ENCODE assay signal across 1 cellular context in the genomic region with DNA sequence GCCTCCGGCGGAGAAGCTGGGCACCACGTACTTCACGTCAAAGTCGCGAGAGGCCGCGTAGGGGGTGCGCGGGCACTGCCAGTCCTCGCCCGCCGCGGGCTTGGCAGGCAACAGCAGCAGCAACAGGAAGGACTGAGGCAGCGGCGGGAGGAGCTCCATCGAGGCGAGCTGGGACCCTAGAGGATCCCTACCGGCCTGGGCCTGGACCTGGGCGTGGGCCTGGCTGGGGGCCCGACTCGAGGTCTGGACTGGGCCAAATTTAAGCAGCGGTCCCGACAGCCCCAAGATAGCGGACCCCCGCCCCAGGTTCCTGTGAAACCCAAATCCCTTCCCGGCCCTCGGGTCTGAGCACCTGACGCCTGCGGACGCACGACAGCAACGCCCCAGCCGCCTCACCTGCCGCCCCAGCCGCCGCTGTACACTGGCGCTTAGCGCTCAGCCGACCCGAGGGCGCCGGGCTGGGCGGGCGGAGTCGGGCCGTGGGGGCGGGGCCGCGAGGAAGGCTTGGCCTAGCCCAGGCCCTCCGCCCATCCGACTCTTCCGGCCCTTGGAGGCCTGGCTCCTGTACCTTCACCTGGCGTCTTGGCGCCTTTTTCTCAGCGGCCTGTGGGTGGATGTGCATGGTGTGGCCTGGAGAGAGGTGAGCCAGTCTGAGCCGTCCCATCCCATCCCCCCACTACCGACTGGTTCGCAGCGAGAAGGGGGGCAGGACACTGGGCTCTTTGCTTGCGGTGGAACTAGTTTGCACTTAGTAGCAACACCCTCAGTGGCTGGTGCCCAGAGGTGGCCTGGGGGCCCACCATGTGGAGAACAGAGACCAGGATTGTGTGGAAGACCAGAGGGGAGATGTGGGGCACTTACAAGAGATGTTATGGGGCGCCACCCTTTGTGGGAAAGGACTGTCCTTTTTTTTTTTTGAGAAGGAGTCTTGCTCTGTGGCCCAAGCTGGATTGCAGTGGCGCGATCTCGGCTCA.
A peak's percentile ranks its signal among the peaks of the same experiment; 100 is the strongest.
TF ChIP-seq lines count a peak whose summit lies in the region.

Gene MST1R, minus strand, starts transcription at position 423 of the 974 bp plus-strand sequence. Its CDS starts 264 bp downstream, at position 159.

TF ChIP-seq in H1, 55 proteins besides CTCF, POLR2A, EP300 and RAD21:
- TF ChIP-seq CREB1 (IDR thresholded peaks at IDR 0.05) (peak; percentile 28; the same call in 1 of the 2 replicates), CHD2 (IDR thresholded peaks at IDR 0.05; ENCODE audit: low read length) (peak; percentile 68), SP2 (IDR thresholded peaks at IDR 0.05; ENCODE audit: low read length) (no peak), TAF7 (optimal IDR thresholded peaks at IDR 0.05; ENCODE audit: borderline replicate concordance, low read depth, low read length) (peak; percentile 48), E2F6 (IDR thresholded peaks at IDR 0.05) (peak; percentile 94), SUZ12 (IDR thresholded peaks at IDR 0.05; ENCODE audit: low read length) (no peak), SIN3A (conservative IDR thresholded peaks at IDR 0.05 in 1 of 2, IDR thresholded peaks at IDR 0.05 in 1 of 2; ENCODE audit: low read depth in 1 of 2, low read length in 2 of 2) (0 out of 4 replicates have a peak, but pooled peaks of 1 of the 2 experiments have one; percentile 35), SP4 (IDR thresholded peaks at IDR 0.05; ENCODE audit: low read length) (peak; percentile 72; the same call in 1 of the 2 replicates), YY1 (IDR thresholded peaks at IDR 0.05; ENCODE audit: low read depth, low read length) (no peak), SP1 (IDR thresholded peaks at IDR 0.05; ENCODE audit: low read depth, low read length) (peak; percentile 45; the same call in 1 of the 2 replicates), KDM4A (IDR thresholded peaks at IDR 0.05; ENCODE audit: low read depth, low read length, severe bottlenecking) (peak; percentile 36), TCF12 (IDR thresholded peaks at IDR 0.05; ENCODE audit: low read depth, low read length) (0 out of 2 replicates have a peak, but pooled peaks have one; percentile 4), FOSL1 (IDR thresholded peaks at IDR 0.05; ENCODE audit: insufficient read depth, low read depth, low read length) (no peak), POU5F1 (IDR thresholded peaks at IDR 0.05; ENCODE audit: low read depth, low read length) (no peak), CEBPB (IDR thresholded peaks at IDR 0.05; ENCODE audit: low read depth, low read length) (no peak), BRCA1 (IDR thresholded peaks at IDR 0.05; ENCODE audit: low read depth, low read length) (no peak), HDAC2 (IDR thresholded peaks at IDR 0.05; ENCODE audit: borderline replicate concordance in 1 of 2, low read depth in 2 of 2, low read length in 2 of 2) (no peak), ASH2L (IDR thresholded peaks at IDR 0.05; ENCODE audit: low read length) (peak; percentile 53), NRF1 (IDR thresholded peaks at IDR 0.05; ENCODE audit: low read depth, low read length) (no peak), RFX5 (IDR thresholded peaks at IDR 0.05; ENCODE audit: borderline replicate concordance, low read depth, low read length) (no peak), CTBP2 (IDR thresholded peaks at IDR 0.05; ENCODE audit: borderline replicate concordance, insufficient read depth, insufficient read length, low read length) (no peak), PHF8 (conservative IDR thresholded peaks at IDR 0.05; ENCODE audit: low read depth, low read length) (no peak), TBP (IDR thresholded peaks at IDR 0.05; ENCODE audit: low read depth, low read length) (peak; percentile 77), BCL11A (IDR thresholded peaks at IDR 0.05; ENCODE audit: low read depth in 2 of 2, low read length in 2 of 2) (no peak), GTF2F1 (IDR thresholded peaks at IDR 0.05; ENCODE audit: borderline replicate concordance, low read depth, low read length) (no peak), TAF1 (IDR thresholded peaks at IDR 0.05; ENCODE audit: low read depth, low read length) (peak; percentile 85), GABPA (IDR thresholded peaks at IDR 0.05; ENCODE audit: borderline replicate concordance, insufficient read depth, low read length) (no peak; the same call in 1 of the 2 replicates), RBBP5 (IDR thresholded peaks at IDR 0.05; ENCODE audit: borderline replicate concordance, low read depth, low read length) (peak; percentile 81; the same call in 1 of the 2 replicates), JUN (IDR thresholded peaks at IDR 0.05; ENCODE audit: low read depth, low read length) (no peak), POLR2AphosphoS5 (IDR thresholded peaks at IDR 0.05; ENCODE audit: low read depth, low read length) (peak; percentile 71), CHD1 (IDR thresholded peaks at IDR 0.05; ENCODE audit: low read depth, low read length) (no peak), CBX5 (IDR thresholded peaks at IDR 0.05; ENCODE audit: low read depth, low read length) (no peak)
- TF ChIP-seq, protein P1, sequence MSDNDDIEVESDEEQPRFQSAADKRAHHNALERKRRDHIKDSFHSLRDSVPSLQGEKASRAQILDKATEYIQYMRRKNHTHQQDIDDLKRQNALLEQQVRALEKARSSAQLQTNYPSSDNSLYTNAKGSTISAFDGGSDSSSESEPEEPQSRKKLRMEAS (IDR thresholded peaks at IDR 0.05) = peak; percentile 93
- TF ChIP-seq, protein P2, sequence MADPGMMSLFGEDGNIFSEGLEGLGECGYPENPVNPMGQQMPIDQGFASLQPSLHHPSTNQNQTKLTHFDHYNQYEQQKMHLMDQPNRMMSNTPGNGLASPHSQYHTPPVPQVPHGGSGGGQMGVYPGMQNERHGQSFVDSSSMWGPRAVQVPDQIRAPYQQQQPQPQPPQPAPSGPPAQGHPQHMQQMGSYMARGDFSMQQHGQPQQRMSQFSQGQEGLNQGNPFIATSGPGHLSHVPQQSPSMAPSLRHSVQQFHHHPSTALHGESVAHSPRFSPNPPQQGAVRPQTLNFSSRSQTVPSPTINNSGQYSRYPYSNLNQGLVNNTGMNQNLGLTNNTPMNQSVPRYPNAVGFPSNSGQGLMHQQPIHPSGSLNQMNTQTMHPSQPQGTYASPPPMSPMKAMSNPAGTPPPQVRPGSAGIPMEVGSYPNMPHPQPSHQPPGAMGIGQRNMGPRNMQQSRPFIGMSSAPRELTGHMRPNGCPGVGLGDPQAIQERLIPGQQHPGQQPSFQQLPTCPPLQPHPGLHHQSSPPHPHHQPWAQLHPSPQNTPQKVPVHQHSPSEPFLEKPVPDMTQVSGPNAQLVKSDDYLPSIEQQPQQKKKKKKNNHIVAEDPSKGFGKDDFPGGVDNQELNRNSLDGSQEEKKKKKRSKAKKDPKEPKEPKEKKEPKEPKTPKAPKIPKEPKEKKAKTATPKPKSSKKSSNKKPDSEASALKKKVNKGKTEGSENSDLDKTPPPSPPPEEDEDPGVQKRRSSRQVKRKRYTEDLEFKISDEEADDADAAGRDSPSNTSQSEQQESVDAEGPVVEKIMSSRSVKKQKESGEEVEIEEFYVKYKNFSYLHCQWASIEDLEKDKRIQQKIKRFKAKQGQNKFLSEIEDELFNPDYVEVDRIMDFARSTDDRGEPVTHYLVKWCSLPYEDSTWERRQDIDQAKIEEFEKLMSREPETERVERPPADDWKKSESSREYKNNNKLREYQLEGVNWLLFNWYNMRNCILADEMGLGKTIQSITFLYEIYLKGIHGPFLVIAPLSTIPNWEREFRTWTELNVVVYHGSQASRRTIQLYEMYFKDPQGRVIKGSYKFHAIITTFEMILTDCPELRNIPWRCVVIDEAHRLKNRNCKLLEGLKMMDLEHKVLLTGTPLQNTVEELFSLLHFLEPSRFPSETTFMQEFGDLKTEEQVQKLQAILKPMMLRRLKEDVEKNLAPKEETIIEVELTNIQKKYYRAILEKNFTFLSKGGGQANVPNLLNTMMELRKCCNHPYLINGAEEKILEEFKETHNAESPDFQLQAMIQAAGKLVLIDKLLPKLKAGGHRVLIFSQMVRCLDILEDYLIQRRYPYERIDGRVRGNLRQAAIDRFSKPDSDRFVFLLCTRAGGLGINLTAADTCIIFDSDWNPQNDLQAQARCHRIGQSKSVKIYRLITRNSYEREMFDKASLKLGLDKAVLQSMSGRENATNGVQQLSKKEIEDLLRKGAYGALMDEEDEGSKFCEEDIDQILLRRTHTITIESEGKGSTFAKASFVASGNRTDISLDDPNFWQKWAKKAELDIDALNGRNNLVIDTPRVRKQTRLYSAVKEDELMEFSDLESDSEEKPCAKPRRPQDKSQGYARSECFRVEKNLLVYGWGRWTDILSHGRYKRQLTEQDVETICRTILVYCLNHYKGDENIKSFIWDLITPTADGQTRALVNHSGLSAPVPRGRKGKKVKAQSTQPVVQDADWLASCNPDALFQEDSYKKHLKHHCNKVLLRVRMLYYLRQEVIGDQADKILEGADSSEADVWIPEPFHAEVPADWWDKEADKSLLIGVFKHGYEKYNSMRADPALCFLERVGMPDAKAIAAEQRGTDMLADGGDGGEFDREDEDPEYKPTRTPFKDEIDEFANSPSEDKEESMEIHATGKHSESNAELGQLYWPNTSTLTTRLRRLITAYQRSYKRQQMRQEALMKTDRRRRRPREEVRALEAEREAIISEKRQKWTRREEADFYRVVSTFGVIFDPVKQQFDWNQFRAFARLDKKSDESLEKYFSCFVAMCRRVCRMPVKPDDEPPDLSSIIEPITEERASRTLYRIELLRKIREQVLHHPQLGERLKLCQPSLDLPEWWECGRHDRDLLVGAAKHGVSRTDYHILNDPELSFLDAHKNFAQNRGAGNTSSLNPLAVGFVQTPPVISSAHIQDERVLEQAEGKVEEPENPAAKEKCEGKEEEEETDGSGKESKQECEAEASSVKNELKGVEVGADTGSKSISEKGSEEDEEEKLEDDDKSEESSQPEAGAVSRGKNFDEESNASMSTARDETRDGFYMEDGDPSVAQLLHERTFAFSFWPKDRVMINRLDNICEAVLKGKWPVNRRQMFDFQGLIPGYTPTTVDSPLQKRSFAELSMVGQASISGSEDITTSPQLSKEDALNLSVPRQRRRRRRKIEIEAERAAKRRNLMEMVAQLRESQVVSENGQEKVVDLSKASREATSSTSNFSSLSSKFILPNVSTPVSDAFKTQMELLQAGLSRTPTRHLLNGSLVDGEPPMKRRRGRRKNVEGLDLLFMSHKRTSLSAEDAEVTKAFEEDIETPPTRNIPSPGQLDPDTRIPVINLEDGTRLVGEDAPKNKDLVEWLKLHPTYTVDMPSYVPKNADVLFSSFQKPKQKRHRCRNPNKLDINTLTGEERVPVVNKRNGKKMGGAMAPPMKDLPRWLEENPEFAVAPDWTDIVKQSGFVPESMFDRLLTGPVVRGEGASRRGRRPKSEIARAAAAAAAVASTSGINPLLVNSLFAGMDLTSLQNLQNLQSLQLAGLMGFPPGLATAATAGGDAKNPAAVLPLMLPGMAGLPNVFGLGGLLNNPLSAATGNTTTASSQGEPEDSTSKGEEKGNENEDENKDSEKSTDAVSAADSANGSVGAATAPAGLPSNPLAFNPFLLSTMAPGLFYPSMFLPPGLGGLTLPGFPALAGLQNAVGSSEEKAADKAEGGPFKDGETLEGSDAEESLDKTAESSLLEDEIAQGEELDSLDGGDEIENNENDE (IDR thresholded peaks at IDR 0.05; ENCODE audit: insufficient replicate concordance, low read length) = no peak
- TF ChIP-seq, protein P3, sequence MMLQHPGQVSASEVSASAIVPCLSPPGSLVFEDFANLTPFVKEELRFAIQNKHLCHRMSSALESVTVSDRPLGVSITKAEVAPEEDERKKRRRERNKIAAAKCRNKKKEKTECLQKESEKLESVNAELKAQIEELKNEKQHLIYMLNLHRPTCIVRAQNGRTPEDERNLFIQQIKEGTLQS (IDR thresholded peaks at IDR 0.05; ENCODE audit: insufficient read depth, low read depth, low read length) = no peak
- TF ChIP-seq, protein P4, sequence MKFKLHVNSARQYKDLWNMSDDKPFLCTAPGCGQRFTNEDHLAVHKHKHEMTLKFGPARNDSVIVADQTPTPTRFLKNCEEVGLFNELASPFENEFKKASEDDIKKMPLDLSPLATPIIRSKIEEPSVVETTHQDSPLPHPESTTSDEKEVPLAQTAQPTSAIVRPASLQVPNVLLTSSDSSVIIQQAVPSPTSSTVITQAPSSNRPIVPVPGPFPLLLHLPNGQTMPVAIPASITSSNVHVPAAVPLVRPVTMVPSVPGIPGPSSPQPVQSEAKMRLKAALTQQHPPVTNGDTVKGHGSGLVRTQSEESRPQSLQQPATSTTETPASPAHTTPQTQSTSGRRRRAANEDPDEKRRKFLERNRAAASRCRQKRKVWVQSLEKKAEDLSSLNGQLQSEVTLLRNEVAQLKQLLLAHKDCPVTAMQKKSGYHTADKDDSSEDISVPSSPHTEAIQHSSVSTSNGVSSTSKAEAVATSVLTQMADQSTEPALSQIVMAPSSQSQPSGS (IDR thresholded peaks at IDR 0.05; ENCODE audit: low read length) = 0 out of 2 replicates have a peak, but pooled peaks have one; percentile 44
